9 cellular contexts compared by ENCODE assay signal in the genomic region with DNA sequence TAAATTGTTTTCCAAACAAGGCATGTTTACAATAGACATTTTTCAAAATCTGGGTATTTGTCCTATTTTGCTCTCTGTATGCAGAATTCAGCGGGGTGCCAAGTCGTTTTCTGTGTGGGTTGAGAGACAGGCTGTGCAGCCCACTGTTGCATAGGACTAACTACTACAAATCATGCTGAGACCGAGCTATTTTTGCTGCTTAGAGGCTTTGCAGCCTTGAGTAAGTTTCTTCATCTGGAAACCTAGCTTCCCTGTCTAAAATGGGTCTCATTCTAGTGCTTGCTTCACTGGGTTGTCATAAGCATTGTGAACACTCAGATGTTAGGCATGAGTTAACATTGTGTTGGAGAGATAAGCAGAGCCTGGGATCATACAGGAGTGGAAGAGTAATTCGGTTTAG. TPM values are rescaled to one million over a fixed set of nuclear protein-coding genes. Genes with fewer than 3 reads are reported as not detected.
DNase-seq lines count a peak whose midpoint lies in the region; FAIRE-seq and TF ChIP-seq lines count a peak whose summit lies in the region.
"Had no signal": no experiment of that assay in that cellular context is flagged by ENCODE, and none has a peak within 500 bp of the region (broad histone marks: within the 10 kb centered on the region; RNA-seq: fewer than 3 reads in every experiment).

No MANE protein-coding gene starts in this region.

- no peak overlapping the region for H3K27ac ChIP-seq in SJCRH30
- peak overlapping the region in 3 of 4 donors; percentile 95 to 99 (median 98) for H3K27ac ChIP-seq in esophagus muscularis mucosa (replicated peaks in 1 of 4)
- H3K27ac ChIP-seq in trophoblast cell (ENCODE audit: low read depth, low read length), result no peak overlapping the region

- H4K12ac ChIP-seq in trophoblast cell (ENCODE audit: low read depth, low read length), result no peak overlapping the region

- H2AK5ac ChIP-seq in trophoblast cell (ENCODE audit: low read length), result no peak overlapping the region

- intact Hi-C loops in esophagus muscularis mucosa (cut with DNase I), result no loop called here

- no peak overlapping the region for H2BK120ac ChIP-seq in trophoblast cell (ENCODE audit: insufficient read depth, low read length, poor library complexity)

- H3K4me3 ChIP-seq in SJCRH30 (peak overlapping the region; percentile 99), esophagus muscularis mucosa (peak overlapping the region in 3 of 4 donors; percentile 93 to 100 (median 100)), trophoblast cell (ENCODE audit: low read depth, low read length) (no peak overlapping the region)

- H3K9ac ChIP-seq in trophoblast cell (ENCODE audit: low read length), result no peak overlapping the region

- H3K14ac ChIP-seq in trophoblast cell (ENCODE audit: low read length), result no peak overlapping the region

- no peak for FAIRE-seq in urothelium cell line (lab: Jason Lieb, UNC)
- FAIRE-seq: A204.1 had no signal

- H3K36me3 ChIP-seq in SJCRH30, result no peaks in the 10 kb centered on the region; the same call in 1 of the 2 replicates
- no peaks in the 10 kb centered on the region for H3K36me3 ChIP-seq in esophagus muscularis mucosa
- no peaks in the 10 kb centered on the region for H3K36me3 ChIP-seq in trophoblast cell (ENCODE audit: control insufficient read depth in 1 of 2, insufficient read depth in 2 of 2, low read length in 2 of 2)

- H3K79me2 ChIP-seq in trophoblast cell (ENCODE audit: control insufficient read depth, insufficient read depth, low read length, poor library complexity), result peaks cover 3% of the 10 kb centered on the region

- no peak overlapping the region for H4K8ac ChIP-seq in trophoblast cell (ENCODE audit: low read depth, low read length)

- H3K4me2 ChIP-seq in trophoblast cell (ENCODE audit: low read length), result peak overlapping the region; percentile 57

- H2BK12ac ChIP-seq in trophoblast cell (ENCODE audit: low read length), result no peak overlapping the region

- no peak overlapping the region for H2AFZ ChIP-seq in trophoblast cell (ENCODE audit: insufficient read depth, low read length, poor library complexity)

- H2BK5ac ChIP-seq in trophoblast cell (ENCODE audit: low read depth, low read length, poor library complexity), result no peak overlapping the region

- TF ChIP-seq POLR2A in esophagus muscularis mucosa (IDR thresholded peaks at IDR 0.05; ENCODE audit: low read depth), result no peak

- TF ChIP-seq CTCF in esophagus muscularis mucosa (IDR thresholded peaks at IDR 0.05), result no peak

- H3K4ac ChIP-seq in trophoblast cell (ENCODE audit: low read depth, low read length), result no peak overlapping the region

- 29% methylated on average over 4 of the region's 4 CpGs for WGBS in esophagus muscularis mucosa
- WGBS in trophoblast cell (ENCODE audit: extremely low coverage, insufficient coverage, insufficient read length), result no CpG with 5 or more reads among the region's 4 CpGs

- peaks cover 14% of the 10 kb centered on the region for H3K4me1 ChIP-seq in SJCRH30
- peaks cover 18 to 44% (median 39%) of the 10 kb centered on the region in 4 donors for H3K4me1 ChIP-seq in esophagus muscularis mucosa
- H3K4me1 ChIP-seq in trophoblast cell (ENCODE audit: control insufficient read depth in 1 of 2, insufficient read depth in 2 of 2, low read length in 2 of 2), result peaks cover 0 to 3% of the 10 kb centered on the region in 2 experiments

- H3K18ac ChIP-seq in trophoblast cell (ENCODE audit: low read length), result no peak overlapping the region

- no peak overlapping the region for H3K23ac ChIP-seq in trophoblast cell (ENCODE audit: low read length)

- no peaks in the 10 kb centered on the region for H3K27me3 ChIP-seq in SJCRH30
- H3K27me3 ChIP-seq in esophagus muscularis mucosa, result no peaks in the 10 kb centered on the region
- H3K27me3 ChIP-seq in trophoblast cell (ENCODE audit: insufficient read depth, low read length), result no peaks in the 10 kb centered on the region

- H3K9me3 ChIP-seq in SJCRH30 (replicated peaks) (no peaks in the 10 kb centered on the region), esophagus muscularis mucosa (no peaks in the 10 kb centered on the region), trophoblast cell (ENCODE audit: insufficient read depth, low read depth, low read length) (no peaks in the 10 kb centered on the region)

- no peak for TF ChIP-seq EP300 in esophagus muscularis mucosa (IDR thresholded peaks at IDR 0.05)

- peak; percentile 42 for DNase-seq in NCI-H146 (lab: John Stamatoyannopoulos, UW)
- no peak for DNase-seq in NCI-H146 treated with DMSO at 0.1 percent for 48 hours (lab: John Stamatoyannopoulos, UW; ENCODE audit: unreplicated experiment)
- no peak for DNase-seq in SJCRH30
- no peak for DNase-seq in esophagus muscularis mucosa (ENCODE audit: extremely low spot score)
- DNase-seq in trophoblast cell, result peak in 1 of 2 donors; percentile 79
- DNase-seq in urothelium cell line (ENCODE audit: low spot score), result no peak
- no peak for DNase-seq in stimulated activated CD4-positive, alpha-beta T cell treated with anti-CD3 and anti-CD28 coated beads, Interleukin-1b, Interleukin-23, amount 100 ng/mL, for 48 hours
- no peak for DNase-seq in NCI-H2029 (lab: John Stamatoyannopoulos, UW)

- peaks cover 6% of the 10 kb centered on the region for H3K79me1 ChIP-seq in trophoblast cell (ENCODE audit: low read length)

- no peak overlapping the region for H4K91ac ChIP-seq in trophoblast cell (ENCODE audit: low read depth, low read length)

RNA-seq across cellular contexts. Expression of a gene that starts 1.3 kb away (rescaled TPM):
- total RNA-seq in SJCRH30 (2014; rRNA removed; shearing (Covaris generic)), result 184 and 187 TPM in 2 replicates
- 10 to 100 TPM; 19.2 to 29.1 (median 22.3) TPM for total RNA-seq in esophagus muscularis mucosa
- 23.2 and 23.5 TPM in 2 replicates for polyA plus RNA-seq in trophoblast cell (2013)

Comparison
In these comparisons a context has a peak if more than half of its experiments do, and no peak if none do; other contexts are left out.
1. H3K27ac ChIP-seq: peak in esophagus muscularis mucosa (3 of 4); none in SJCRH30 (single experiment) and trophoblast cell (single experiment).